ENCODE assay signal across 27 cellular contexts in the genomic region with DNA sequence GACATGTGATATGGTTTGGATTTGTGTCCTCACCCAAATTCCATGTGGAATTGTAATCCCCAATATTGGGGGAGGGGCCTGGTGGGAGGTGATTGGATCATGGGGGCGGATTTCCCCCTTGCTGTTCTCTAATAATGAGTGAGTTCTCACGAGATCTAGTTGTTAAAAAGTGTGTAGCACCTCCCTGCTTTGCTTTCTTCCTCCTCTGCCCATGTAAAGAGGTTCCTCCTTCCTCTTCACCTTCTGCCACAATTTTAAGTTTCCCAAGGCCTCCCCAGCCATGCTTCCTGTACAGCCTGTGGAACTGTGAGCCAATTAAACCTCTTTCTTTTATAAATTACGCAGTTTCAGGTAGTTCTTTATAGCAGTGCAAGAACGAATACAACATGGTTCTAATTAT. TPM values are rescaled to one million over a fixed set of nuclear protein-coding genes. Genes with fewer than 3 reads are reported as not detected.
A peak's percentile ranks its signal among the peaks of the same experiment; 100 is the strongest.
DNase-seq lines count a peak whose midpoint lies in the region; ATAC-seq and TF ChIP-seq lines count a peak whose summit lies in the region.
"Had no signal": no experiment of that assay in that cellular context is flagged by ENCODE, and none has a peak within 500 bp of the region (broad histone marks: within the 10 kb centered on the region; RNA-seq: fewer than 3 reads in every experiment).

No MANE protein-coding gene starts in this region.

- no peak overlapping the region for H3K4me2 ChIP-seq in MM.1S (ENCODE audit: low read depth, low read length)

- POLR2A ChIA-PET in Caco-2 (lab: Charles Lee): no interaction called here
- POLR2A ChIA-PET in T-cell (lab: Charles Lee): no interaction called here

- H3K4me1 Mint-ChIP-seq in Caco-2 (ENCODE audit: low read depth, unreplicated experiment) (peaks cover 32% of the 10 kb centered on the region), chondrocyte (ENCODE audit: low read depth) (peaks cover 34% of the 10 kb centered on the region), T-cell (peaks cover 23 to 25% (median 23%) of the 10 kb centered on the region in 3 donors)
- peaks cover 20% of the 10 kb centered on the region for H3K4me1 Mint-ChIP-seq in activated T-helper 17 cell treated with anti-CD3 and anti-CD28 coated beads, Interleukin-2, amount 50 U/mL, for 72 hours

- peaks cover 17% of the 10 kb centered on the region for H3K79me2 ChIP-seq in MM.1S (ENCODE audit: low read length)

- H2AFZ ChIP-seq in MM.1S (ENCODE audit: low read length): no peak overlapping the region

- no peaks in the 10 kb centered on the region for H3F3A ChIP-seq in MM.1S (ENCODE audit: insufficient read depth, low read length)

- H3K9me3 ChIP-seq in Caco-2 (no peaks in the 10 kb centered on the region), MM.1S (replicated peaks; ENCODE audit: insufficient read depth, low read length) (no peaks in the 10 kb centered on the region)
- H3K9me3 ChIP-seq: uterus had no signal

- H3K27me3 Mint-ChIP-seq in Caco-2 (ENCODE audit: insufficient read depth, unreplicated experiment) (no peaks in the 10 kb centered on the region), chondrocyte (ENCODE audit: low read depth) (no peaks in the 10 kb centered on the region), T-cell (no peaks in the 10 kb centered on the region)
- H3K27me3 Mint-ChIP-seq in activated T-helper 17 cell treated with anti-CD3 and anti-CD28 coated beads, Interleukin-2, amount 50 U/mL, for 72 hours: no peaks in the 10 kb centered on the region
- H3K27me3 Mint-ChIP-seq: naive thymus-derived CD4-positive, alpha-beta T cell; stimulated activated naive CD8-positive, alpha-beta T cell treated with anti-CD3 and anti-CD28 coated beads, Interleukin-15, amount 100 ng/mL, for 72 hours had no signal

- ATAC-seq in activated T-helper 17 cell treated with anti-CD3 and anti-CD28 coated beads, Interleukin-2, amount 50 U/mL, for 72 hours (replicated peaks): no peak
- no peak for ATAC-seq in GM21737 (IDR thresholded peaks at IDR 0.05; ENCODE audit: unreplicated experiment)
- no peak for ATAC-seq in T-cell (replicated peaks in 1 of 4)
- ATAC-seq: activated T-cell treated with anti-CD3 and anti-CD28 coated beads, Interleukin-2, amount 50 U/mL, for 4 hours; HCT116; left ventricle myocardium superior; naive thymus-derived CD4-positive, alpha-beta T cell; stimulated activated naive CD8-positive, alpha-beta T cell treated with anti-CD3 and anti-CD28 coated beads, Interleukin-15, amount 100 ng/mL, for 72 hours had no signal

- H3K36me3 Mint-ChIP-seq in Caco-2 (ENCODE audit: insufficient read depth, unreplicated experiment): peaks cover 16% of the 10 kb centered on the region
- peaks cover 4% of the 10 kb centered on the region for H3K36me3 Mint-ChIP-seq in chondrocyte (ENCODE audit: low read depth)
- H3K36me3 Mint-ChIP-seq in activated T-helper 17 cell treated with anti-CD3 and anti-CD28 coated beads, Interleukin-2, amount 50 U/mL, for 72 hours (ENCODE audit: low read depth): peaks cover 19% of the 10 kb centered on the region
- H3K36me3 Mint-ChIP-seq in T-cell: peaks cover 15% of the 10 kb centered on the region

- H3K9me3 Mint-ChIP-seq in Caco-2 (ENCODE audit: unreplicated experiment): no peaks in the 10 kb centered on the region
- no peaks in the 10 kb centered on the region for H3K9me3 Mint-ChIP-seq in chondrocyte (ENCODE audit: low read depth)
- no peaks in the 10 kb centered on the region for H3K9me3 Mint-ChIP-seq in activated T-helper 17 cell treated with anti-CD3 and anti-CD28 coated beads, Interleukin-2, amount 50 U/mL, for 72 hours
- H3K9me3 Mint-ChIP-seq in T-cell: no peaks in the 10 kb centered on the region
- H3K9me3 Mint-ChIP-seq: activated naive CD4-positive, alpha-beta T cell treated with anti-CD3 and anti-CD28 coated beads for 36 hours; activated T-cell treated with anti-CD3 and anti-CD28 coated beads, Interleukin-2, amount 50 U/mL, for 4 hours; naive thymus-derived CD4-positive, alpha-beta T cell; stimulated activated naive CD8-positive, alpha-beta T cell treated with anti-CD3 and anti-CD28 coated beads, Interleukin-15, amount 100 ng/mL, for 72 hours had no signal

- peak overlapping the region; percentile 20 for H3K27ac Mint-ChIP-seq in Caco-2 (ENCODE audit: unreplicated experiment)
- peak overlapping the region; percentile 49 for H3K27ac Mint-ChIP-seq in chondrocyte (ENCODE audit: unreplicated experiment)
- no peak overlapping the region for H3K27ac Mint-ChIP-seq in activated T-helper 17 cell treated with anti-CD3 and anti-CD28 coated beads, Interleukin-2, amount 50 U/mL, for 72 hours
- H3K27ac Mint-ChIP-seq in T-cell: no peak overlapping the region
- H3K27ac Mint-ChIP-seq: activated naive CD4-positive, alpha-beta T cell treated with anti-CD3 and anti-CD28 coated beads for 36 hours; stimulated activated naive CD8-positive, alpha-beta T cell treated with anti-CD3 and anti-CD28 coated beads, Interleukin-15, amount 100 ng/mL, for 72 hours had no signal

- CTCF ChIA-PET in Caco-2 (lab: Charles Lee) (no interaction called here), T-cell (lab: Charles Lee) (no interaction called here)

- H3K4me1 ChIP-seq in Caco-2 (peaks cover 38% of the 10 kb centered on the region), MM.1S (ENCODE audit: low read length) (peaks cover 17% of the 10 kb centered on the region)

- no peaks in the 10 kb centered on the region for H3K27me3 ChIP-seq in Caco-2 (replicated peaks; ENCODE audit: control insufficient read depth, insufficient read depth, low read length)
- no peaks in the 10 kb centered on the region for H3K27me3 ChIP-seq in HL-60 (ENCODE audit: insufficient read depth, poor library complexity, severe bottlenecking)
- H3K27me3 ChIP-seq in MM.1S (replicated peaks; ENCODE audit: insufficient read depth, low read length): no peaks in the 10 kb centered on the region
- H3K27me3 ChIP-seq: brain microvascular endothelial cell, uterus had no signal

- DNase-seq in Caco-2 (no peak), HL-60 (ENCODE audit: low read depth in 1 of 2, low spot score in 1 of 2) (peak; percentile 58 to 78), SKM-1 (lab: John Stamatoyannopoulos, UW; ENCODE audit: unreplicated experiment) (peak; percentile 31), chondrocyte (ENCODE audit: low spot score) (no peak), MM.1S (no peak), T-cell (no peak)
- DNase-seq: activated CD4-positive, alpha-beta T cell treated with anti-CD3 and anti-CD28 coated beads for 48 hours; activated naive CD4-positive, alpha-beta T cell treated with anti-CD3 and anti-CD28 coated beads for 36 hours; activated T-cell treated with anti-CD3 and anti-CD28 coated beads, Interleukin-2, amount 50 U/mL, for 4 hours; brain microvascular endothelial cell; C1 segment of cervical spinal cord; COR-L47; DND-41; effector CD8-positive, alpha-beta T cell; head of caudate nucleus; left ventricle myocardium superior; midbrain; naive thymus-derived CD4-positive, alpha-beta T cell; NCI-H1092 treated with DMSO at 0.1 percent for 48 hours; NCI-H187 treated with DMSO at 0.1 percent for 48 hours; NCI-H524 treated with DMSO at 0.1 percent for 48 hours; stimulated activated naive CD8-positive, alpha-beta T cell treated with anti-CD3 and anti-CD28 coated beads, Interleukin-15, amount 100 ng/mL, for 72 hours; uterus had no signal

- no peak overlapping the region for H3K4me3 Mint-ChIP-seq in Caco-2 (ENCODE audit: unreplicated experiment)
- H3K4me3 Mint-ChIP-seq in chondrocyte (ENCODE audit: unreplicated experiment): no peak overlapping the region
- H3K4me3 Mint-ChIP-seq in activated T-helper 17 cell treated with anti-CD3 and anti-CD28 coated beads, Interleukin-2, amount 50 U/mL, for 72 hours: no peak overlapping the region
- no peak overlapping the region for H3K4me3 Mint-ChIP-seq in T-cell
- H3K4me3 Mint-ChIP-seq: activated naive CD4-positive, alpha-beta T cell treated with anti-CD3 and anti-CD28 coated beads for 36 hours; activated T-cell treated with anti-CD3 and anti-CD28 coated beads, Interleukin-2, amount 50 U/mL, for 4 hours; stimulated activated naive CD8-positive, alpha-beta T cell treated with anti-CD3 and anti-CD28 coated beads, Interleukin-15, amount 100 ng/mL, for 72 hours had no signal

- H4K20me1 ChIP-seq in MM.1S (ENCODE audit: insufficient read depth, low read length): no peaks in the 10 kb centered on the region

- no peak overlapping the region for H3K9ac ChIP-seq in MM.1S (ENCODE audit: low read length)
- H3K9ac ChIP-seq: KMS-11 had no signal

- no TSS peak for BruUV-seq in Caco-2 (replicated peaks; lab: Mats Ljungman, UMichigan)

- TF ChIP-seq CTCF in Caco-2 (IDR thresholded peaks at IDR 0.05; ENCODE audit: insufficient read depth in 1 of 2, low read depth in 1 of 2, low read length in 1 of 2, severe bottlenecking in 1 of 2, unreplicated experiment in 1 of 2): no peak
- no peak for TF ChIP-seq CTCF in HL-60 (IDR thresholded peaks at IDR 0.05; ENCODE audit: insufficient read depth, low read length)
- no peak for TF ChIP-seq CTCF in chondrocyte (IDR thresholded peaks at IDR 0.05)
- TF ChIP-seq CTCF in MM.1S (IDR thresholded peaks at IDR 0.05; ENCODE audit: low read length): no peak

- intact Hi-C loops in Caco-2 (cut with micrococcal nuclease; ENCODE audit: unreplicated experiment): loop anchor here (2.0 to 5.0 kb wide), 2 partner anchors 41 to 85 kb away; a partner anchor contains a TSS

- H3K9me2 ChIP-seq in MM.1S (replicated peaks; ENCODE audit: insufficient read depth, low read length): no peaks in the 10 kb centered on the region

- H3K36me3 ChIP-seq in Caco-2 (ENCODE audit: control insufficient read depth, insufficient read depth, low read length) (no peaks in the 10 kb centered on the region), MM.1S (replicated peaks; ENCODE audit: insufficient read depth, low read length) (no peaks in the 10 kb centered on the region; the same call in 1 of the 2 replicates)
- H3K36me3 ChIP-seq: uterus had no signal

- peak overlapping the region; percentile 46 for H3K27ac ChIP-seq in HL-60 (replicated peaks)
- H3K27ac ChIP-seq in MM.1S (ENCODE audit: low read length): no peak overlapping the region
- H3K27ac ChIP-seq: brain microvascular endothelial cell, KMS-11, uterus had no signal

- H3K4me3 ChIP-seq in Caco-2 (ENCODE audit: low read depth, low read length): no peak overlapping the region
- no peak overlapping the region for H3K4me3 ChIP-seq in HL-60 (replicated peaks; ENCODE audit: insufficient read depth, low read length)
- no peak overlapping the region for H3K4me3 ChIP-seq in MM.1S (ENCODE audit: low read length)
- H3K4me3 ChIP-seq: uterus had no signal

RNA-seq across cellular contexts. Expression of a gene that starts 2.1 kb away (rescaled TPM):
- total RNA-seq in Caco-2 (2022) (57.6 and 62.3 TPM in 2 replicates), chondrocyte (45.4 to 60.7 TPM (median 45.5 TPM) in 3 replicates), T-cell (100 to 1,000 TPM in 2 of 5 donors, 10 to 100 TPM in 3; 68.0 to 124 (median 78.1) TPM)
- total RNA-seq in activated T-helper 17 cell treated with anti-CD3 and anti-CD28 coated beads, Interleukin-2, amount 50 U/mL, for 72 hours: 10 to 100 TPM; 58.8 to 65.7 TPM

RNA-seq across cellular contexts. Expression of a gene that starts 41.4 kb away (rescaled TPM):
- total RNA-seq in Caco-2 (2022) (10.5 and 12.9 TPM in 2 replicates), chondrocyte (12.6 to 18.6 TPM (median 13.4 TPM) in 3 replicates), T-cell (10 to 100 TPM; 12.5 to 20.5 (median 15.2) TPM)
- 10 to 100 TPM; 13.9 to 18.3 TPM for total RNA-seq in activated T-helper 17 cell treated with anti-CD3 and anti-CD28 coated beads, Interleukin-2, amount 50 U/mL, for 72 hours

Comparison
In these comparisons a context has a peak if more than half of its experiments do, and no peak if none do; other contexts are left out.
1. DNase-seq: peak in HL-60 (2 of 2) and SKM-1 (single experiment); none in Caco-2 (0 of 2), chondrocyte (single experiment), MM.1S (single experiment) and T-cell (0 of 34).
2. H3K27ac Mint-ChIP-seq: peak in Caco-2 (single experiment) and chondrocyte (single experiment); none in activated T-helper 17 cell treated with anti-CD3 and anti-CD28 coated beads, Interleukin-2, amount 50 U/mL, for 72 hours (single experiment) and T-cell (0 of 2).